ENCODE assay signal across 9 cellular contexts in the genomic region with DNA sequence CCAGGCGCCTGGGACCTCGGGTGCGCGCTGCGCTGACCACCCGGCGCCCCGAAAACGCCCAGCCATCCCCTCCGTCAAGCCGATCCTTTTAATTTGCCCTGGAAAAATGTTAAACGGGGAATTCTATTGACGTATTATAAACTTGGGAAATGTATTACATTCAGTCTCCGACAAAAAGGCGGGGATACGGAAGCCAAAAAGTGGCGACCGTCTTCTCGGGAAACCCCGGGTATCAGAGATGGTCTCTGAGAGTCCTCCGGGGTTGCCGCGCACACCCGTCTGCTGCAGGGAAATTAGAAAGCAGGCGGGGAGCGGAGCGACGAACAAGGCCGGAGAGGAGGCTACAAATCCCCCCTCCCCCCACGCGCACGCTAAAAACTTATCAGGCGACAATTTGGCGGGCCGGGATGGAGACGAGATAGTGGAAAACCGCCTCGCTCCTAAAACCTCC. TPM values are rescaled to one million over a fixed set of nuclear protein-coding genes. Genes with fewer than 3 reads are reported as not detected.
A peak's percentile ranks its signal among the peaks of the same experiment; 100 is the strongest.
DNase-seq lines count a peak whose midpoint lies in the region; ATAC-seq, FAIRE-seq and TF ChIP-seq lines count a peak whose summit lies in the region.
"Had no signal": no experiment of that assay in that cellular context is flagged by ENCODE, and none has a peak within 500 bp of the region (broad histone marks: within the 10 kb centered on the region; RNA-seq: fewer than 3 reads in every experiment).

No MANE protein-coding gene starts in this region.

- peak overlapping the region; percentile 98 for H2BK120ac ChIP-seq in neuronal stem cell (ENCODE audit: low read depth, low read length)

- peak overlapping the region; percentile 91 for H3K4ac ChIP-seq in neuronal stem cell (ENCODE audit: low read length)

- dilution Hi-C loops in endothelial cell of umbilical vein (cut with MboI; ENCODE audit: extremely low pct_ligation_motif_present, low sequenced_read_pairs) = no loop called here

- H3K23ac ChIP-seq in neuronal stem cell (ENCODE audit: low read depth, low read length, poor library complexity) = peak overlapping the region; percentile 34

- peak overlapping the region; percentile 96 for H3K27ac Mint-ChIP-seq in Caco-2 (ENCODE audit: unreplicated experiment)

- H3K4me2 ChIP-seq in endothelial cell of umbilical vein (ENCODE audit: insufficient read depth, low read length) (peak overlapping the region; percentile 89), neuronal stem cell (ENCODE audit: insufficient read depth, low read length, poor library complexity, severe bottlenecking) (peak overlapping the region; percentile 65)

- H3K4me1 ChIP-seq in Caco-2 = peaks cover 73% of the 10 kb centered on the region
- H3K4me1 ChIP-seq in endothelial cell of umbilical vein (ENCODE audit: control insufficient read depth, extremely low read depth, insufficient read depth, low read length) = peaks cover 14% of the 10 kb centered on the region
- peaks cover 14 to 26% of the 10 kb centered on the region in 2 donors for H3K4me1 ChIP-seq in neuronal stem cell (ENCODE audit: control insufficient read depth in 2 of 2, insufficient read depth in 1 of 2, low read depth in 1 of 2, low read length in 2 of 2)

- H3K79me2 ChIP-seq in endothelial cell of umbilical vein (ENCODE audit: control insufficient read depth, insufficient read depth, low read length) = no peaks in the 10 kb centered on the region

- peak overlapping the region; percentile 100 for H3K18ac ChIP-seq in neuronal stem cell (ENCODE audit: low read length)

- H3K9me3 ChIP-seq in Caco-2 = no peaks in the 10 kb centered on the region
- H3K9me3 ChIP-seq in endothelial cell of umbilical vein (replicated peaks; ENCODE audit: control insufficient read depth, insufficient read depth, low read length) = no peaks in the 10 kb centered on the region
- no peaks in the 10 kb centered on the region for H3K9me3 ChIP-seq in neuronal stem cell (replicated peaks in 1 of 2; ENCODE audit: control insufficient read depth in 2 of 2, insufficient read depth in 1 of 2, low read depth in 1 of 2, low read length in 2 of 2)

- no CpG with 5 or more reads among the region's 38 CpGs for WGBS in neuronal stem cell (ENCODE audit: extremely low coverage in 2 of 2, insufficient read length in 2 of 2, insufficient replicate concordance in 1 of 2), 2 donors

- no peak overlapping the region for H4K91ac ChIP-seq in neuronal stem cell (ENCODE audit: low read depth, low read length, poor library complexity)

- POLR2A ChIA-PET in Caco-2 (lab: Charles Lee) = interaction anchor here (1.0 to 1.4 kb wide), 7 partner anchors 33 to 261 kb away, joined by 3 to 12 read pairs (median 5); no protein-coding TSS in a partner anchor
- POLR2A ChIA-PET in endothelial cell of umbilical vein (lab: Charles Lee) = no interaction called here

- H4K8ac ChIP-seq in neuronal stem cell (ENCODE audit: low read depth, low read length) = no peak overlapping the region

- H3K4me3 Mint-ChIP-seq in Caco-2 (ENCODE audit: unreplicated experiment) = peak overlapping the region; percentile 98

- no peak for ATAC-seq in HG03460 (IDR thresholded peaks at IDR 0.05; ENCODE audit: unreplicated experiment)

- H3K27me3 Mint-ChIP-seq in Caco-2 (ENCODE audit: insufficient read depth, unreplicated experiment) = no peaks in the 10 kb centered on the region

- H3K9ac ChIP-seq in endothelial cell of umbilical vein (replicated peaks; ENCODE audit: extremely low read depth, insufficient read depth, low read length) (peak overlapping the region; percentile 71), neuronal stem cell (ENCODE audit: low read depth, low read length, poor library complexity) (peak overlapping the region; percentile 95)

- CTCF ChIA-PET in Caco-2 (lab: Charles Lee) (interaction anchor here (0.6 to 2.3 kb wide), 44 partner anchors 8 to 285 kb away, joined by 3 to 39 read pairs (median 6); a partner anchor contains a TSS), endothelial cell of umbilical vein (lab: Charles Lee) (interaction anchor here (0.7 to 2.5 kb wide), 34 partner anchors 9 to 283 kb away, joined by 3 to 64 read pairs (median 5); no protein-coding TSS in a partner anchor)

- no peak overlapping the region for H2BK12ac ChIP-seq in neuronal stem cell (ENCODE audit: low read length)

- peaks cover 2% of the 10 kb centered on the region for H3K9me1 ChIP-seq in endothelial cell of umbilical vein (replicated peaks; ENCODE audit: control insufficient read depth, extremely low read depth, insufficient read depth, low read length)

- peak overlapping the region; percentile 95 for H2AK5ac ChIP-seq in neuronal stem cell (ENCODE audit: low read depth, low read length)

- TF ChIP-seq POLR2A in endothelial cell of umbilical vein (IDR thresholded peaks at IDR 0.05; ENCODE audit: low read depth, low read length) = no peak

- H3K27ac ChIP-seq in endothelial cell of umbilical vein (ENCODE audit: insufficient read depth, low read depth, low read length) = no peak overlapping the region
- peak overlapping the region; percentile 94 for H3K27ac ChIP-seq in neuronal stem cell (replicated peaks; ENCODE audit: low read length)
- H3K27ac ChIP-seq: epithelial cell of prostate had no signal

- no peaks in the 10 kb centered on the region for H3K27me3 ChIP-seq in Caco-2 (replicated peaks; ENCODE audit: control insufficient read depth, insufficient read depth, low read length)
- peaks cover 10 to 30% of the 10 kb centered on the region in 2 experiments for H3K27me3 ChIP-seq in endothelial cell of umbilical vein (ENCODE audit: control insufficient read depth in 2 of 2, insufficient read depth in 2 of 2, low read length in 2 of 2)
- no peaks in the 10 kb centered on the region for H3K27me3 ChIP-seq in neuronal stem cell (ENCODE audit: control insufficient read depth in 3 of 3, insufficient read depth in 3 of 3, low read depth in 1 of 3, low read length in 3 of 3)

- TSS peak; percentile 47 for BruUV-seq in Caco-2 (replicated peaks; lab: Mats Ljungman, UMichigan)
- TSS peak; percentile 17 for BruUV-seq in endothelial cell of umbilical vein (replicated peaks; lab: Mats Ljungman, UMichigan)

- intact Hi-C loops in Caco-2 (cut with micrococcal nuclease; ENCODE audit: unreplicated experiment) (loop anchor here (1.0 to 5.0 kb wide), 12 partner anchors 38 to 428 kb away; no protein-coding TSS in a partner anchor), endothelial cell of umbilical vein (cut with micrococcal nuclease) (loop anchor here (1.0 to 5.0 kb wide), 7 partner anchors 103 to 282 kb away; no protein-coding TSS in a partner anchor)

- no peaks in the 10 kb centered on the region for H4K20me1 ChIP-seq in endothelial cell of umbilical vein (replicated peaks; ENCODE audit: control insufficient read depth, extremely low read depth, insufficient read depth, low read length)

- TF ChIP-seq CTCF in Caco-2 (IDR thresholded peaks at IDR 0.05; ENCODE audit: insufficient read depth in 1 of 2, low read depth in 1 of 2, low read length in 1 of 2, severe bottlenecking in 1 of 2, unreplicated experiment in 1 of 2) = no peak
- no peak for TF ChIP-seq CTCF in endothelial cell of umbilical vein (IDR thresholded peaks at IDR 0.05; ENCODE audit: extremely low read depth in 1 of 2, insufficient read depth in 1 of 2, low read depth in 1 of 2, low read length in 2 of 2)

- H3K4me3 ChIP-seq in Caco-2 (ENCODE audit: low read depth, low read length) (peak overlapping the region; percentile 54), endothelial cell of umbilical vein (replicated peaks in 1 of 3; ENCODE audit: insufficient read depth in 1 of 3, low read depth in 1 of 3, low read length in 3 of 3) (peak overlapping the region; percentile 49 to 80 (median 78)), neuronal stem cell (ENCODE audit: low read length in 2 of 2) (peak overlapping the region; percentile 91 to 97)

- no peaks in the 10 kb centered on the region for H3K9me3 Mint-ChIP-seq in Caco-2 (ENCODE audit: unreplicated experiment)

- H3K36me3 Mint-ChIP-seq in Caco-2 (ENCODE audit: insufficient read depth, unreplicated experiment) = peaks cover 38% of the 10 kb centered on the region

- no peak for FAIRE-seq in endothelial cell of umbilical vein (lab: Jason Lieb, UNC)

- H2BK15ac ChIP-seq in neuronal stem cell (ENCODE audit: low read length) = peak overlapping the region; percentile 93

- peaks cover 78% of the 10 kb centered on the region for H3K4me1 Mint-ChIP-seq in Caco-2 (ENCODE audit: low read depth, unreplicated experiment)

- peaks cover 3% of the 10 kb centered on the region for H3K79me1 ChIP-seq in neuronal stem cell (ENCODE audit: low read depth, low read length)

- H3K36me3 ChIP-seq in Caco-2 (ENCODE audit: control insufficient read depth, insufficient read depth, low read length) (no peaks in the 10 kb centered on the region), endothelial cell of umbilical vein (ENCODE audit: control insufficient read depth in 2 of 2, extremely low read depth in 1 of 2, insufficient read depth in 2 of 2, low read length in 2 of 2) (no peaks in the 10 kb centered on the region), neuronal stem cell (replicated peaks in 1 of 2; ENCODE audit: control insufficient read depth in 2 of 2, insufficient read depth in 2 of 2, low read length in 2 of 2) (peaks cover 0 to 20% of the 10 kb centered on the region in 2 donors)

- H2BK5ac ChIP-seq in neuronal stem cell (ENCODE audit: low read length) = peak overlapping the region; percentile 99

- DNase-seq in Caco-2 = peak; percentile 74 to 78
- peak; percentile 80 for DNase-seq in NCI-H82 (lab: John Stamatoyannopoulos, UW)
- peak; percentile 24 for DNase-seq in endothelial cell of umbilical vein (ENCODE audit: low read depth, low spot score)
- no peak for DNase-seq in neuronal stem cell (ENCODE audit: low spot score)
- no peak for DNase-seq in ecto neural progenitor cell (ENCODE audit: low spot score)
- no peak for DNase-seq in UCSD-AML1 (lab: John Stamatoyannopoulos, UW; ENCODE audit: unreplicated experiment)
- DNase-seq in DMS153 treated with DMSO at 0.1 percent for 48 hours (lab: John Stamatoyannopoulos, UW; ENCODE audit: unreplicated experiment) = no peak

- peak overlapping the region; percentile 90 for H3K14ac ChIP-seq in neuronal stem cell (ENCODE audit: low read length)

- H2AFZ ChIP-seq in endothelial cell of umbilical vein (ENCODE audit: low read depth, low read length) = peak overlapping the region; percentile 99
- peak overlapping the region; percentile 85 for H2AFZ ChIP-seq in neuronal stem cell (ENCODE audit: low read length)

RNA-seq across cellular contexts. Expression of a gene that starts 1.5 kb away (rescaled TPM):
- total RNA-seq in Caco-2 (2022) = 75.8 and 84.5 TPM in 2 replicates
- total RNA-seq in endothelial cell of umbilical vein = 1.4 and 1.9 TPM in 2 replicates
- polyA plus RNA-seq in endothelial cell of umbilical vein = 0.67 and 1.3 TPM in 2 replicates
- 0.28 and 0.48 TPM in 2 replicates for polyA plus RNA-seq in endothelial cell of umbilical vein (2011; cell fraction: cytosol; rRNA removed)
- 6.5 and 6.8 TPM in 2 replicates for polyA plus RNA-seq in endothelial cell of umbilical vein (2011; cell fraction: nucleus; rRNA removed)
- 0.51 and 1.00 TPM in 2 replicates for polyA plus RNA-seq in endothelial cell of umbilical vein (2012)
- polyA minus RNA-seq in endothelial cell of umbilical vein = 0.98 and 3.3 TPM in 2 replicates
- polyA minus RNA-seq in endothelial cell of umbilical vein (2011; cell fraction: cytosol; rRNA and poly(A)+ RNA removed) = 1.5 TPM
- polyA minus RNA-seq in endothelial cell of umbilical vein (2011; cell fraction: nucleus; rRNA and poly(A)+ RNA removed) = 1.4 and 2.7 TPM in 2 replicates
- 109 TPM for polyA plus RNA-seq in neuronal stem cell (2013, experiment 1 of 2)
- polyA plus RNA-seq in neuronal stem cell (2013, experiment 2 of 2) = 114 TPM

RNA-seq across cellular contexts. Expression of a gene that starts 32.6 kb away (rescaled TPM):
- total RNA-seq in Caco-2 (2022) (102 and 104 TPM in 2 replicates), endothelial cell of umbilical vein (35.2 and 41.5 TPM in 2 replicates)
- polyA plus RNA-seq in endothelial cell of umbilical vein = 18.5 and 20.9 TPM in 2 replicates
- 16.6 and 17.8 TPM in 2 replicates for polyA plus RNA-seq in endothelial cell of umbilical vein (2011; cell fraction: cytosol; rRNA removed)
- polyA plus RNA-seq in endothelial cell of umbilical vein (2011; cell fraction: nucleus; rRNA removed) = 25.9 and 26.1 TPM in 2 replicates
- polyA plus RNA-seq in endothelial cell of umbilical vein (2012) = 21.5 and 23.6 TPM in 2 replicates
- 85.7 and 89.7 TPM in 2 replicates for polyA minus RNA-seq in endothelial cell of umbilical vein
- polyA minus RNA-seq in endothelial cell of umbilical vein (2011; cell fraction: cytosol; rRNA and poly(A)+ RNA removed) = 12.4 TPM
- 29.2 and 31.2 TPM in 2 replicates for polyA minus RNA-seq in endothelial cell of umbilical vein (2011; cell fraction: nucleus; rRNA and poly(A)+ RNA removed)
- polyA plus RNA-seq in neuronal stem cell (2013, experiment 1 of 2) = 8.4 TPM
- 8.9 TPM for polyA plus RNA-seq in neuronal stem cell (2013, experiment 2 of 2)

Comparison
In these comparisons a context has a peak if more than half of its experiments do, and no peak if none do; other contexts are left out.
1. DNase-seq: peak in Caco-2 (2 of 2), NCI-H82 (single experiment) and endothelial cell of umbilical vein (single experiment); none in neuronal stem cell (single experiment), ecto neural progenitor cell (single experiment), UCSD-AML1 (single experiment) and DMS153 treated with DMSO at 0.1 percent for 48 hours (single experiment).
2. RNA of a gene that starts 1.5 kb away (total RNA-seq): 75.8 to 84.5 TPM in Caco-2; 1.4 to 1.9 TPM in endothelial cell of umbilical vein; every median in the first group is over 10 times any median in the second.
3. Peak in every context shown above with its lines, with median percentiles within 50 percentile points of each other: H3K4me3 ChIP-seq.